In genomic region chr2:205193121-205193520, GRCh38 we compare ENCODE assay signal across 18 cellular contexts.
DNase-seq lines count a peak whose midpoint lies in the region; ATAC-seq and TF ChIP-seq lines count a peak whose summit lies in the region.
"Had no signal": no experiment of that assay in that cellular context is flagged by ENCODE, and none has a peak within 500 bp of the region (broad histone marks: within the 10 kb centered on the region; RNA-seq: fewer than 3 reads in every experiment).

No MANE protein-coding gene starts in this region.

- no peak overlapping the region for H3K4me3 Mint-ChIP-seq in nephron progenitor cell
- H3K4me3 Mint-ChIP-seq: CD4-positive, alpha-beta T cell; CD8-positive, alpha-beta T cell had no signal

- no peaks in the 10 kb centered on the region for H3K27me3 ChIP-seq in Panc1 (ENCODE audit: control insufficient read depth, insufficient read depth, low read length)
- H3K27me3 ChIP-seq in SK-N-SH (ENCODE audit: insufficient read depth) = no peaks in the 10 kb centered on the region
- no peaks in the 10 kb centered on the region for H3K27me3 ChIP-seq in WERI-Rb-1 (ENCODE audit: insufficient read depth, low read depth, severe bottlenecking)
- H3K27me3 ChIP-seq: BLaER1 treated with 17β-estradiol and CSF1 and Interleukin-3, amounts not matched to agents 10 nM and 100 nM had no signal

- no peaks in the 10 kb centered on the region for H3K36me3 Mint-ChIP-seq in nephron progenitor cell (ENCODE audit: low read depth)
- H3K36me3 Mint-ChIP-seq: CD8-positive, alpha-beta T cell had no signal

- CTCF ChIA-PET in Panc1 (lab: Charles Lee) = interaction anchor here (0.5 kb wide), 1 partner anchor 60 kb away, joined by 11 read pairs; no protein-coding TSS in a partner anchor
- CTCF ChIA-PET in SK-N-SH (lab: Yijun Ruan, JAX) = interaction anchor here (0.7 to 2.3 kb wide), 4 partner anchors 97 to 320 kb away, joined by 3 to 9 read pairs (median 4); no protein-coding TSS in a partner anchor

- no peak for DNase-seq in Panc1 (ENCODE audit: low read depth, low spot score)
- DNase-seq in SK-N-SH = peak; percentile 27
- DNase-seq in WERI-Rb-1 = peak; percentile 64
- peak; percentile 10 for DNase-seq in nephron progenitor cell
- no peak for DNase-seq in NK-92 treated with Interleukin-12 subunit alpha and Interleukin-12 subunit beta, amount 100 ng/mL, for 24 hours (lab: John Stamatoyannopoulos, UW)
- no peak for DNase-seq in stimulated activated CD4-positive, alpha-beta T cell treated with anti-CD3 and anti-CD28 coated beads, Interleukin-2, amount 100 ng/mL, for 24 hours
- DNase-seq in stimulated activated CD4-positive, alpha-beta T cell treated with anti-CD3 and anti-CD28 coated beads, Interleukin-12 subunit alpha, Interleukin-12 subunit beta, amount 100 ng/mL, for 4 hours = no peak
- DNase-seq: 8988T; ACHN; Caco-2; Calu3; CD4-positive, alpha-beta T cell; CD8-positive, alpha-beta T cell; DMS79 treated with DMSO at 0.1 percent for 48 hours; GF-D8 had no signal

- H3K27ac Mint-ChIP-seq in nephron progenitor cell = peak overlapping the region; percentile 62
- H3K27ac Mint-ChIP-seq: CD4-positive, alpha-beta T cell; CD8-positive, alpha-beta T cell had no signal

- no peak overlapping the region for H3K4me2 ChIP-seq in SK-N-SH
- H3K4me2 ChIP-seq: BLaER1 treated with 17β-estradiol and CSF1 and Interleukin-3, amounts not matched to agents 10 nM and 100 nM had no signal

- in situ Hi-C loops in Panc1 (cut with HindIII; ENCODE audit: low pct_unique_long_range_greater_than_20kb, low sequenced_read_pairs) = no loop called here

- H3K9me2 ChIP-seq in SK-N-SH = no peaks in the 10 kb centered on the region

- POLR2A ChIA-PET in Panc1 (lab: Charles Lee) = no interaction called here
- POLR2A ChIA-PET in SK-N-SH (lab: Yijun Ruan, JAX) = no interaction called here

- 61% methylated on average over 3 of the region's 3 CpGs for WGBS in SK-N-SH (ENCODE audit: low lambda C conversion rate)

- TF ChIP-seq EP300 in SK-N-SH (IDR thresholded peaks at IDR 0.05; ENCODE audit: borderline replicate concordance in 1 of 2, low read depth in 1 of 2, low read length in 1 of 2) = peak in 1 of 2 experiments; percentile 56; a peak in 1 of 4 replicates

- no peak overlapping the region for H3K9ac ChIP-seq in SK-N-SH
- H3K9ac ChIP-seq: BLaER1 treated with 17β-estradiol and CSF1 and Interleukin-3, amounts not matched to agents 10 nM and 100 nM had no signal

- no peaks in the 10 kb centered on the region for H3K36me3 ChIP-seq in Panc1 (ENCODE audit: control insufficient read depth, insufficient read depth, low read length)
- no peaks in the 10 kb centered on the region for H3K36me3 ChIP-seq in SK-N-SH (replicated peaks in 1 of 2; ENCODE audit: control insufficient read depth in 1 of 2, insufficient read depth in 2 of 2, low read length in 1 of 2)
- no peaks in the 10 kb centered on the region for H3K36me3 ChIP-seq in WERI-Rb-1
- H3K36me3 ChIP-seq: BLaER1 treated with 17β-estradiol and CSF1 and Interleukin-3, amounts not matched to agents 10 nM and 100 nM had no signal

- intact Hi-C loops in Panc1 (cut with micrococcal nuclease; ENCODE audit: unreplicated experiment) = no loop called here

- no peaks in the 10 kb centered on the region for H3K79me2 ChIP-seq in SK-N-SH (ENCODE audit: insufficient read depth)

- TF ChIP-seq CTCF in Panc1 (IDR thresholded peaks at IDR 0.05) (no peak), SK-N-SH (IDR thresholded peaks at IDR 0.05) (no peak), WERI-Rb-1 (IDR thresholded peaks at IDR 0.05; ENCODE audit: low read depth, low read length) (no peak), nephron progenitor cell (IDR thresholded peaks at IDR 0.05) (no peak)

- H4K20me1 ChIP-seq in SK-N-SH (ENCODE audit: insufficient read depth) = no peaks in the 10 kb centered on the region
- H4K20me1 ChIP-seq: BLaER1 treated with 17β-estradiol and CSF1 and Interleukin-3, amounts not matched to agents 10 nM and 100 nM had no signal

- H3K27ac ChIP-seq in Panc1 (ENCODE audit: low read length) = peak overlapping the region; percentile 34; the same call in 1 of the 2 replicates
- H3K27ac ChIP-seq in SK-N-SH (ENCODE audit: low read depth in 2 of 2, low read length in 1 of 2) = peak overlapping the region in 1 of 2 experiments; percentile 67; a peak in 2 of 4 replicates
- no peak overlapping the region for H3K27ac ChIP-seq in WERI-Rb-1
- H3K27ac ChIP-seq: BLaER1 treated with 17β-estradiol and CSF1 and Interleukin-3, amounts not matched to agents 10 nM and 100 nM; C4-2B had no signal

- peaks cover 41% of the 10 kb centered on the region for H3K4me1 Mint-ChIP-seq in nephron progenitor cell

- H3K9me3 ChIP-seq in Panc1 (ENCODE audit: control insufficient read depth, insufficient read depth, low read depth, low read length) (no peaks in the 10 kb centered on the region), SK-N-SH (no peaks in the 10 kb centered on the region), WERI-Rb-1 (ENCODE audit: severe bottlenecking) (no peaks in the 10 kb centered on the region)
- H3K9me3 ChIP-seq: BLaER1 treated with 17β-estradiol and CSF1 and Interleukin-3, amounts not matched to agents 10 nM and 100 nM; Caco-2 had no signal

- no peak for ATAC-seq in Panc1
- ATAC-seq in GM21390 (IDR thresholded peaks at IDR 0.05; ENCODE audit: unreplicated experiment) = no peak
- ATAC-seq: CD8-positive, alpha-beta T cell had no signal

- H3K4me3 ChIP-seq in Panc1 (ENCODE audit: low read depth in 2 of 2, low read length in 2 of 2) (no peak overlapping the region), SK-N-SH (ENCODE audit: low read depth in 2 of 2, low read length in 1 of 2) (no peak overlapping the region), WERI-Rb-1 (ENCODE audit: low read depth, low read length) (no peak overlapping the region)
- H3K4me3 ChIP-seq: BLaER1 treated with 17β-estradiol and CSF1 and Interleukin-3, amounts not matched to agents 10 nM and 100 nM had no signal

- no peaks in the 10 kb centered on the region for H3K9me3 Mint-ChIP-seq in nephron progenitor cell
- H3K9me3 Mint-ChIP-seq: CD4-positive, alpha-beta T cell; CD8-positive, alpha-beta T cell had no signal

- no TSS peak for BruUV-seq in Panc1 (replicated peaks; lab: Mats Ljungman, UMichigan)

- no peaks in the 10 kb centered on the region; the same call in 1 of the 2 replicates for H3K4me1 ChIP-seq in Panc1 (ENCODE audit: control insufficient read depth, insufficient read depth, low read length)
- peaks cover 9 to 24% of the 10 kb centered on the region in 2 experiments; a peak in 2 of 4 replicates for H3K4me1 ChIP-seq in SK-N-SH (ENCODE audit: control insufficient read depth in 1 of 2, insufficient read depth in 2 of 2, low read depth in 1 of 2, low read length in 1 of 2)
- H3K4me1 ChIP-seq: Caco-2 had no signal

- H3K27me3 Mint-ChIP-seq in nephron progenitor cell (ENCODE audit: low read depth, poor library complexity) = no peaks in the 10 kb centered on the region
- H3K27me3 Mint-ChIP-seq: CD4-positive, alpha-beta T cell had no signal

- H3F3A ChIP-seq in SK-N-SH (replicated peaks; ENCODE audit: insufficient read depth) = peaks cover 10% of the 10 kb centered on the region

- H2AFZ ChIP-seq in SK-N-SH (ENCODE audit: low read depth) = no peak overlapping the region

- no peak for TF ChIP-seq RAD21 in SK-N-SH (IDR thresholded peaks at IDR 0.05; ENCODE audit: low read length)

TF ChIP-seq in SK-N-SH, 30 proteins besides CTCF, POLR2A, EP300 and RAD21:
- TF ChIP-seq EZH2phosphoT487 (IDR thresholded peaks at IDR 0.05; ENCODE audit: borderline replicate concordance, low read depth) = no peak
- 0 out of 2 replicates have a peak, but pooled peaks have one; percentile 52 for TF ChIP-seq FOXJ3 (CRISPR knock-in tag; IDR thresholded peaks at IDR 0.05)
- peak; percentile 47; the same call in 1 of the 2 replicates for TF ChIP-seq GATA2 (CRISPR knock-in tag; IDR thresholded peaks at IDR 0.05)
- no peak for TF ChIP-seq ELF1 (IDR thresholded peaks at IDR 0.05)
- no peak for TF ChIP-seq SMC3 (IDR thresholded peaks at IDR 0.05; ENCODE audit: low read depth, low read length)

Comparison
In these comparisons a context has a peak if more than half of its experiments do, and no peak if none do; other contexts are left out.
1. DNase-seq: peak in SK-N-SH (single experiment), WERI-Rb-1 (single experiment) and nephron progenitor cell (single experiment); none in Panc1 (single experiment), NK-92 treated with Interleukin-12 subunit alpha and Interleukin-12 subunit beta, amount 100 ng/mL, for 24 hours (single experiment), stimulated activated CD4-positive, alpha-beta T cell treated with anti-CD3 and anti-CD28 coated beads, Interleukin-2, amount 100 ng/mL, for 24 hours (0 of 2) and stimulated activated CD4-positive, alpha-beta T cell treated with anti-CD3 and anti-CD28 coated beads, Interleukin-12 subunit alpha, Interleukin-12 subunit beta, amount 100 ng/mL, for 4 hours (single experiment).